16 cellular contexts compared by ENCODE assay signal in genomic region chr3:148600902-148601765, GRCh38.
A peak's percentile ranks its signal among the peaks of the same experiment; 100 is the strongest.
DNase-seq lines count a peak whose midpoint lies in the region; ATAC-seq and TF ChIP-seq lines count a peak whose summit lies in the region.
"Had no signal": no experiment of that assay in that cellular context is flagged by ENCODE, and none has a peak within 500 bp of the region (broad histone marks: within the 10 kb centered on the region; RNA-seq: fewer than 3 reads in every experiment).

No MANE protein-coding gene starts in this region.

- H4K20me1 ChIP-seq in PC-9 (ENCODE audit: insufficient read depth) (no peaks in the 10 kb centered on the region), hepatocyte (ENCODE audit: insufficient read depth, poor library complexity, severe bottlenecking) (no peaks in the 10 kb centered on the region)

- no peak overlapping the region for H2AK5ac ChIP-seq in trophoblast cell (ENCODE audit: low read length)

- H3K9me3 Mint-ChIP-seq in immature natural killer cell: peaks cover 0 to 14% (median 3%) of the 10 kb centered on the region in 6 donors
- H3K9me3 Mint-ChIP-seq: GM23338; mesothelial cell of epicardium; T-helper 1 cell treated with Interleukin-12 subunit alpha and Interleukin-12 subunit beta and Interleukin-4 antibody, amounts not matched to agents 30 μg/mL and 1 μg/mL, for 36 hours had no signal

- H3K79me1 ChIP-seq in trophoblast cell (ENCODE audit: low read length): no peaks in the 10 kb centered on the region

- H2AFZ ChIP-seq in PC-9 (peak overlapping the region; percentile 62; the same call in 1 of the 2 replicates), hepatocyte (no peak overlapping the region), trophoblast cell (ENCODE audit: insufficient read depth, low read length, poor library complexity) (no peak overlapping the region)
- H2AFZ ChIP-seq: GM23338 had no signal

- H3K9me2 ChIP-seq in PC-9 (ENCODE audit: insufficient read depth) (no peaks in the 10 kb centered on the region), hepatocyte (replicated peaks; ENCODE audit: insufficient read depth) (no peaks in the 10 kb centered on the region)

- H3K4me2 ChIP-seq in PC-9 (no peak overlapping the region), hepatocyte (peak overlapping the region; percentile 65), trophoblast cell (ENCODE audit: low read length) (no peak overlapping the region)
- H3K4me2 ChIP-seq: GM23338 had no signal

- no peak overlapping the region for H2BK120ac ChIP-seq in trophoblast cell (ENCODE audit: insufficient read depth, low read length, poor library complexity)

- H3K18ac ChIP-seq in trophoblast cell (ENCODE audit: low read length): no peak overlapping the region

- H3K9me3 ChIP-seq in PC-9 (ENCODE audit: insufficient read depth, low read depth) (no peaks in the 10 kb centered on the region), hepatocyte (ENCODE audit: low read depth) (no peaks in the 10 kb centered on the region), trophoblast cell (ENCODE audit: insufficient read depth, low read depth, low read length) (no peaks in the 10 kb centered on the region), prostate gland (no peaks in the 10 kb centered on the region)

- H3K4me3 ChIP-seq in PC-9 (no peak overlapping the region), hepatocyte (no peak overlapping the region), trophoblast cell (ENCODE audit: low read depth, low read length) (no peak overlapping the region), prostate gland (no peak overlapping the region)
- H3K4me3 ChIP-seq: GM23338 had no signal

- no peaks in the 10 kb centered on the region for H3K4me1 Mint-ChIP-seq in immature natural killer cell
- H3K4me1 Mint-ChIP-seq: GM23338 had no signal

- H3K4me1 ChIP-seq in PC-9 (replicated peaks; ENCODE audit: insufficient read depth) (peaks cover 22% of the 10 kb centered on the region), hepatocyte (ENCODE audit: insufficient read depth) (peaks cover 32% of the 10 kb centered on the region), trophoblast cell (ENCODE audit: control insufficient read depth in 1 of 2, insufficient read depth in 2 of 2, low read length in 2 of 2) (no peaks in the 10 kb centered on the region), prostate gland (replicated peaks) (no peaks in the 10 kb centered on the region)

- no peak overlapping the region for H4K91ac ChIP-seq in trophoblast cell (ENCODE audit: low read depth, low read length)

- no peak for ATAC-seq in HG02885 (IDR thresholded peaks at IDR 0.05; ENCODE audit: poor library complexity, unreplicated experiment)
- ATAC-seq: GM23338 had no signal

- H3K27me3 ChIP-seq in PC-9 (ENCODE audit: insufficient read depth, low read depth): no peaks in the 10 kb centered on the region
- no peaks in the 10 kb centered on the region for H3K27me3 ChIP-seq in hepatocyte
- no peaks in the 10 kb centered on the region for H3K27me3 ChIP-seq in trophoblast cell (ENCODE audit: insufficient read depth, low read length)
- no peaks in the 10 kb centered on the region for H3K27me3 ChIP-seq in prostate gland (replicated peaks; ENCODE audit: insufficient read depth)

- no peaks in the 10 kb centered on the region for H3K79me2 ChIP-seq in PC-9 (ENCODE audit: low read depth)
- H3K79me2 ChIP-seq in hepatocyte: no peaks in the 10 kb centered on the region
- no peaks in the 10 kb centered on the region for H3K79me2 ChIP-seq in trophoblast cell (ENCODE audit: control insufficient read depth, insufficient read depth, low read length, poor library complexity)

- no peaks in the 10 kb centered on the region for H3K36me3 Mint-ChIP-seq in immature natural killer cell
- H3K36me3 Mint-ChIP-seq: mesothelial cell of epicardium had no signal

- no peaks in the 10 kb centered on the region for H3F3A ChIP-seq in PC-9 (ENCODE audit: insufficient read depth, low read depth)

- H3K23ac ChIP-seq in trophoblast cell (ENCODE audit: low read length): peak overlapping the region; percentile 27

- no peak overlapping the region for H3K14ac ChIP-seq in trophoblast cell (ENCODE audit: low read length)

- H2BK5ac ChIP-seq in trophoblast cell (ENCODE audit: low read depth, low read length, poor library complexity): no peak overlapping the region

- TF ChIP-seq POLR2A in prostate gland (IDR thresholded peaks at IDR 0.05): no peak

- WGBS in hepatocyte (ENCODE audit: low lambda C conversion rate, missing lambda C conversion rate): 46% methylated on average over 4 of the region's 4 CpGs
- WGBS in trophoblast cell (ENCODE audit: extremely low coverage, insufficient coverage, insufficient read length): no CpG with 5 or more reads among the region's 4 CpGs
- 50% methylated on average over 4 of the region's 4 CpGs for WGBS in prostate gland

- H3K4me3 Mint-ChIP-seq in immature natural killer cell: no peak overlapping the region
- H3K4me3 Mint-ChIP-seq: GM23338; mesothelial cell of epicardium; T-helper 1 cell treated with Interleukin-12 subunit alpha and Interleukin-12 subunit beta and Interleukin-4 antibody, amounts not matched to agents 30 μg/mL and 1 μg/mL, for 36 hours had no signal

- BruUV-seq in PC-9 (replicated peaks; lab: Mats Ljungman, UMichigan): no TSS peak

- DNase-seq in HT1080 (ENCODE audit: low read depth): peak; percentile 65
- peak; percentile 27 to 70 for DNase-seq in PC-9
- peak; percentile 82 for DNase-seq in hepatocyte (ENCODE audit: low spot score)
- DNase-seq in trophoblast cell: peak; percentile 58 to 92
- no peak for DNase-seq in prostate gland (ENCODE audit: low spot score)
- DNase-seq in immature natural killer cell: no peak
- no peak for DNase-seq in OCI-M2 (lab: John Stamatoyannopoulos, UW; ENCODE audit: unreplicated experiment)
- DNase-seq: activated naive CD4-positive, alpha-beta T cell treated with Interleukin-2 at 50 U/mL for 16 hours; DND-41; effector memory CD4-positive, alpha-beta T cell; NCI-H1105 treated with DMSO at 0.1 percent for 48 hours; NCI-H524 had no signal

- POLR2A ChIA-PET in PC-9 (lab: Charles Lee; ENCODE audit: unreplicated experiment): interaction anchor here (0.7 kb wide), 1 partner anchor 15 kb away, joined by 4 read pairs; no protein-coding TSS in a partner anchor

- no peaks in the 10 kb centered on the region for H3K27me3 Mint-ChIP-seq in immature natural killer cell (ENCODE audit: low read depth in 3 of 3)

- no peak overlapping the region for H3K4ac ChIP-seq in trophoblast cell (ENCODE audit: low read depth, low read length)

- no peaks in the 10 kb centered on the region for H3K36me3 ChIP-seq in PC-9 (ENCODE audit: low read depth)
- H3K36me3 ChIP-seq in hepatocyte (replicated peaks; ENCODE audit: insufficient read depth, low read depth): no peaks in the 10 kb centered on the region
- no peaks in the 10 kb centered on the region for H3K36me3 ChIP-seq in trophoblast cell (ENCODE audit: control insufficient read depth in 1 of 2, insufficient read depth in 2 of 2, low read length in 2 of 2)
- no peaks in the 10 kb centered on the region for H3K36me3 ChIP-seq in prostate gland

- intact Hi-C loops in PC-9 (cut with micrococcal nuclease; ENCODE audit: unreplicated experiment) (loop anchor here (5.0 kb wide), 1 partner anchor 96 kb away; the partner anchor contains the start of gene AGTR1), prostate gland (cut with DNase I) (no loop called here)

- H4K12ac ChIP-seq in trophoblast cell (ENCODE audit: low read depth, low read length): no peak overlapping the region

- no peak overlapping the region for H2BK12ac ChIP-seq in trophoblast cell (ENCODE audit: low read length)

- H3K27ac ChIP-seq in PC-9 (no peak overlapping the region), hepatocyte (peak overlapping the region; percentile 96), trophoblast cell (ENCODE audit: low read depth, low read length) (no peak overlapping the region), prostate gland (no peak overlapping the region)

- no peak for TF ChIP-seq CTCF in PC-9 (conservative IDR thresholded peaks at IDR 0.05)
- TF ChIP-seq CTCF in hepatocyte (IDR thresholded peaks at IDR 0.05; ENCODE audit: poor library complexity): no peak
- TF ChIP-seq CTCF in prostate gland (IDR thresholded peaks at IDR 0.05): no peak

- CTCF ChIA-PET in PC-9 (lab: Charles Lee): interaction anchor here (0.5 kb wide), 1 partner anchor 1794 kb away, joined by 5 read pairs; no protein-coding TSS in a partner anchor

- no peak overlapping the region for H4K8ac ChIP-seq in trophoblast cell (ENCODE audit: low read depth, low read length)

- no peak overlapping the region for H3K27ac Mint-ChIP-seq in immature natural killer cell
- H3K27ac Mint-ChIP-seq: GM23338; mesothelial cell of epicardium; T-helper 1 cell treated with Interleukin-12 subunit alpha and Interleukin-12 subunit beta and Interleukin-4 antibody, amounts not matched to agents 30 μg/mL and 1 μg/mL, for 36 hours had no signal

- no peak overlapping the region for H3K9ac ChIP-seq in trophoblast cell (ENCODE audit: low read length)

Comparison
In these comparisons a context has a peak if more than half of its experiments do, and no peak if none do; other contexts are left out.
1. DNase-seq: peak in HT1080 (single experiment), PC-9 (2 of 2), hepatocyte (single experiment) and trophoblast cell (2 of 2); none in prostate gland (single experiment), immature natural killer cell (0 of 3) and OCI-M2 (single experiment).